ENCODE assay signal across 1 cellular context in genomic region chr2:135030826-135031225, GRCh38.
TF ChIP-seq lines count a peak whose summit lies in the region.

No MANE protein-coding gene starts in this region.

TF ChIP-seq in HepG2, 621 proteins besides CTCF, POLR2A, EP300 and RAD21 (continued from another document and continues in another):
- no peak for TF ChIP-seq ZMAT5 (CRISPR knock-in tag; IDR thresholded peaks at IDR 0.05; ENCODE audit: borderline replicate concordance, low read depth)
- TF ChIP-seq ZNF543 (CRISPR knock-in tag; IDR thresholded peaks at IDR 0.05), result no peak
- TF ChIP-seq CCDC6 (CRISPR knock-in tag; IDR thresholded peaks at IDR 0.05), result no peak
- no peak for TF ChIP-seq ZNF317 (CRISPR knock-in tag; IDR thresholded peaks at IDR 0.05)
- TF ChIP-seq REST (IDR thresholded peaks at IDR 0.05; ENCODE audit: borderline replicate concordance in 1 of 2, low read depth in 1 of 2, low read length in 2 of 2), result peak; percentile 71 to 98
- no peak for TF ChIP-seq ZNF772 (CRISPR knock-in tag; IDR thresholded peaks at IDR 0.05)
- 0 out of 2 replicates have a peak, but pooled peaks have one; percentile 29 for TF ChIP-seq MIER3 (CRISPR knock-in tag; IDR thresholded peaks at IDR 0.05; ENCODE audit: borderline replicate concordance)
- no peak for TF ChIP-seq ZSCAN30 (CRISPR knock-in tag; IDR thresholded peaks at IDR 0.05)
- no peak for TF ChIP-seq KLF11 (CRISPR knock-in tag; IDR thresholded peaks at IDR 0.05)
- peak; percentile 25; the same call in 1 of the 2 replicates for TF ChIP-seq HDAC2 (CRISPR knock-in tag; IDR thresholded peaks at IDR 0.05)
- no peak for TF ChIP-seq ZNF709 (CRISPR knock-in tag; IDR thresholded peaks at IDR 0.05)
- 0 out of 2 replicates have a peak, but pooled peaks have one; percentile 23 for TF ChIP-seq ZNF121 (CRISPR knock-in tag; IDR thresholded peaks at IDR 0.05)
- no peak for TF ChIP-seq ZNF580 (CRISPR knock-in tag; IDR thresholded peaks at IDR 0.05; ENCODE audit: borderline replicate concordance, low read depth)
- TF ChIP-seq CCAR2 (optimal IDR thresholded peaks at IDR 0.05; ENCODE audit: low read depth, low read length), result no peak
- TF ChIP-seq CREB3 (CRISPR knock-in tag; IDR thresholded peaks at IDR 0.05), result 0 out of 2 replicates have a peak, but pooled peaks have one; percentile 40
- TF ChIP-seq ZNF562 (CRISPR knock-in tag; IDR thresholded peaks at IDR 0.05; ENCODE audit: borderline replicate concordance), result no peak
- no peak for TF ChIP-seq ZNF83 (CRISPR knock-in tag; IDR thresholded peaks at IDR 0.05; ENCODE audit: borderline replicate concordance)
- no peak for TF ChIP-seq NFE2L2 (IDR thresholded peaks at IDR 0.05; ENCODE audit: low read length)
- 0 out of 2 replicates have a peak, but pooled peaks have one; percentile 40 for TF ChIP-seq ERF (CRISPR knock-in tag; IDR thresholded peaks at IDR 0.05)
- TF ChIP-seq PRDM4 (CRISPR knock-in tag; IDR thresholded peaks at IDR 0.05; ENCODE audit: borderline replicate concordance), result no peak
- no peak for TF ChIP-seq NCOA2 (CRISPR knock-in tag; IDR thresholded peaks at IDR 0.05)
- no peak for TF ChIP-seq ZNF773 (CRISPR knock-in tag; IDR thresholded peaks at IDR 0.05; ENCODE audit: borderline replicate concordance)
- TF ChIP-seq NFIC (IDR thresholded peaks at IDR 0.05; ENCODE audit: low read length), result no peak
- TF ChIP-seq ZNF329 (CRISPR knock-in tag; IDR thresholded peaks at IDR 0.05; ENCODE audit: low read depth), result no peak
- no peak for TF ChIP-seq ZNF264 (CRISPR knock-in tag; IDR thresholded peaks at IDR 0.05)
- no peak for TF ChIP-seq GATA4 (IDR thresholded peaks at IDR 0.05; ENCODE audit: borderline replicate concordance, low read depth)
- no peak for TF ChIP-seq TFAP4 (IDR thresholded peaks at IDR 0.05; ENCODE audit: borderline replicate concordance, low read depth)
- peak; percentile 41; the same call in 1 of the 2 replicates for TF ChIP-seq RXRB (CRISPR knock-in tag; IDR thresholded peaks at IDR 0.05; ENCODE audit: borderline replicate concordance)
- TF ChIP-seq TEAD3 (CRISPR knock-in tag; optimal IDR thresholded peaks at IDR 0.05; ENCODE audit: borderline replicate concordance), result peak; percentile 16
- TF ChIP-seq BORCS8-MEF2B (CRISPR knock-in tag; IDR thresholded peaks at IDR 0.05), result no peak
- no peak for TF ChIP-seq ZBED4 (CRISPR knock-in tag; IDR thresholded peaks at IDR 0.05; ENCODE audit: borderline replicate concordance)
- no peak for TF ChIP-seq ZBTB7B (CRISPR knock-in tag; IDR thresholded peaks at IDR 0.05)
- no peak for TF ChIP-seq TBX3 (IDR thresholded peaks at IDR 0.05; ENCODE audit: borderline replicate concordance)
- no peak for TF ChIP-seq GTF2F1 (IDR thresholded peaks at IDR 0.05; ENCODE audit: low read length)
- no peak for TF ChIP-seq KDM2A (CRISPR knock-in tag; IDR thresholded peaks at IDR 0.05; ENCODE audit: borderline replicate concordance, low read depth)
- TF ChIP-seq TMF1 (CRISPR knock-in tag; IDR thresholded peaks at IDR 0.05; ENCODE audit: low read depth), result 0 out of 2 replicates have a peak, but pooled peaks have one; percentile 37
- TF ChIP-seq GABPA (IDR thresholded peaks at IDR 0.05; ENCODE audit: low read depth, low read length), result no peak
- TF ChIP-seq GABPA (CRISPR knock-in tag; IDR thresholded peaks at IDR 0.05; ENCODE audit: low read depth), result no peak
- TF ChIP-seq SPEN (CRISPR knock-in tag; IDR thresholded peaks at IDR 0.05; ENCODE audit: low read depth), result no peak
- TF ChIP-seq NBN (conservative IDR thresholded peaks at IDR 0.05), result no peak
- no peak for TF ChIP-seq ZNF224 (CRISPR knock-in tag; IDR thresholded peaks at IDR 0.05)
- no peak for TF ChIP-seq RBM39 (IDR thresholded peaks at IDR 0.05; ENCODE audit: low read depth, low read length, poor library complexity, severe bottlenecking)
- no peak for TF ChIP-seq ZFX (CRISPR knock-in tag; IDR thresholded peaks at IDR 0.05; ENCODE audit: low read depth)
- TF ChIP-seq ZNF512B (CRISPR knock-in tag; IDR thresholded peaks at IDR 0.05; ENCODE audit: borderline replicate concordance), result no peak
- TF ChIP-seq RBM22 (optimal IDR thresholded peaks at IDR 0.05; ENCODE audit: low read length), result no peak
- no peak for TF ChIP-seq ZNF512 (CRISPR knock-in tag; IDR thresholded peaks at IDR 0.05)
- TF ChIP-seq ISL2 (CRISPR knock-in tag; IDR thresholded peaks at IDR 0.05), result no peak
- no peak for TF ChIP-seq ATM (IDR thresholded peaks at IDR 0.05; ENCODE audit: borderline replicate concordance)
- no peak for TF ChIP-seq HOXA9 (CRISPR knock-in tag; IDR thresholded peaks at IDR 0.05; ENCODE audit: borderline replicate concordance)
- peak; percentile 53; the same call in 1 of the 2 replicates for TF ChIP-seq NKX3-1 (CRISPR knock-in tag; IDR thresholded peaks at IDR 0.05)
- TF ChIP-seq NR2F2 (IDR thresholded peaks at IDR 0.05; ENCODE audit: borderline replicate concordance, low read depth), result no peak
- no peak for TF ChIP-seq ZNF552 (CRISPR knock-in tag; IDR thresholded peaks at IDR 0.05; ENCODE audit: borderline replicate concordance)
